8 cellular contexts compared by ENCODE assay signal in the genomic region with DNA sequence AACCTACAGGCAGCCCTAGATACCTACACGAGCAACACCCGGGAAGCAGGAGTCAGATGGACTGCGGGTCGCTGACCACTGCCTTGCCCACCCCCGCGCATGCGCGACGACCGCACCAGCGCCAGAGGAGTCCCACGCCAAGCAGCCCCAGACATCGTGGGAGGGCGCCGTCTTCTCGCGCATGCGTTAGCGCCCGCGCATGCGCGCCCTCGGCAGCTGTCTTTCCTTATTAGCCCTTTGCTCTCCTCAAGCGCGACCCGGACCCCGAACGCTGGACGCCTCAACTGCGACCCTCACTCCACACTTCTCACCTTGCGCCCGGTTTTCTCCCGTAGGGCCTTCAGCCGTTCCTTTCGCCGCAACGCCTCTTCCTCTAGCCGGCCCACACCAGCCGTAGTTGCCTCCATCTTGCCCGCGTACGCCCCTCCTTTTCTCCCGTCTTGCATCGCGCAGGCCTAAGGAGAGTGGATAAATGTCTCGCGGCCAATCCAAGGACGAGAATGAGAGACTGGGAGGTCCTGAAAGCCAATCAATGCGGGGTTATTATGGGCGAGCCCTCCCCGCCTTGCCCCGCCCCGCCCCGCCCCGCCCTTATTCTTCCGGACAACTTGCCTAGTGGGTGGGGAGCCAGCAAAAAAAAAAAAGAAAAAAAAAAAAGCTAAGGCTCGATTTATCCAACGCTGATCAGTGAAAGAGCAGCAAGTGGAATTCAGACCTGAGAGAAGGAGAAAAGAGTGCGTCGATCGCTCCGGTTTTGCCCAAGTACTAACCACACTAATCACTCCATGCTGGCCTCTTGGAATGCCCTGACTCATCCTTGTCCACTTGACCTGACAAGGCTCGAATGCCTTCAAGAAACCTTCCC. TPM values are rescaled to one million over a fixed set of nuclear protein-coding genes. Genes with fewer than 3 reads are reported as not detected.
A peak's percentile ranks its signal among the peaks of the same experiment; 100 is the strongest.
DNase-seq lines count a peak whose midpoint lies in the region; ATAC-seq, FAIRE-seq and TF ChIP-seq lines count a peak whose summit lies in the region.

A gene (minus strand): TSS at position 420 of the 865 bp plus-strand sequence. CDS start 13 bp downstream, at position 407.

- intact Hi-C loops in HepG2 (cut with micrococcal nuclease; ENCODE audit: unreplicated experiment) = loop anchor here (10.0 kb wide), 1 partner anchor 52 kb away; no protein-coding TSS in a partner anchor

- WGBS in HepG2 (ENCODE audit: low lambda C conversion rate) = 1% methylated on average over 49 of the region's 64 CpGs

- H3K4me2 ChIP-seq in BLaER1 (peak within 1 kb of the TSS; percentile 99), HepG2 (ENCODE audit: low read depth, low read length) (peak within 1 kb of the TSS; percentile 87)

- peak in 1 of 2 experiments; percentile 85; a peak in 2 of 4 replicates for TF ChIP-seq POLR2A in HepG2 (IDR thresholded peaks at IDR 0.05; ENCODE audit: insufficient read depth in 1 of 2, low read depth in 2 of 2, low read length in 2 of 2)

- peak within 1 kb of the TSS; percentile 81 for H3K4me3 ChIP-seq in BLaER1
- peak within 1 kb of the TSS; percentile 69 to 98 (median 79); a peak in 5 of 6 replicates for H3K4me3 ChIP-seq in HepG2 (replicated peaks in 1 of 3; ENCODE audit: insufficient read depth in 1 of 3, low read depth in 2 of 3, low read length in 3 of 3)

- no peak within 1 kb of the TSS for H2AFZ ChIP-seq in HepG2 (ENCODE audit: low read length)

- H3K36me3 ChIP-seq in BLaER1 = peaks cover 6% of the 10 kb centered on the region; the same call in 1 of the 2 replicates
- H3K36me3 ChIP-seq in HepG2 (replicated peaks in 1 of 2; ENCODE audit: control insufficient read depth in 1 of 2, insufficient read depth in 2 of 2, low read length in 2 of 2) = no peaks in the 10 kb centered on the region

- H4K20me1 ChIP-seq in BLaER1 (peaks cover 47% of the 10 kb centered on the region), HepG2 (ENCODE audit: insufficient read depth, low read length) (peaks cover 19% of the 10 kb centered on the region)

- TF ChIP-seq EP300 in HepG2 (IDR thresholded peaks at IDR 0.05; ENCODE audit: low read depth in 2 of 2, low read length in 2 of 2) = no peak
- TF ChIP-seq EP300 in HepG2 (CRISPR knock-in tag; IDR thresholded peaks at IDR 0.05; ENCODE audit: borderline replicate concordance) = peak; percentile 17; the same call in 1 of the 2 replicates

- DNase-seq in NCI-H748 treated with DMSO at 0.1 percent for 48 hours (lab: John Stamatoyannopoulos, UW) = peak; percentile 85
- peak; percentile 89 to 91 for DNase-seq in activated CD4-positive, alpha-beta T cell treated with anti-CD3 and anti-CD28 coated beads, Interleukin-2, amount 50 U/mL, for 4 hours
- DNase-seq in dermis microvascular lymphatic vessel endothelial cell (ENCODE audit: low read depth in 2 of 2) = peak; percentile 97 to 99
- peak; percentile 98 for DNase-seq in HepG2 (ENCODE audit: low spot score)
- peak; percentile 86 for DNase-seq in stimulated activated CD4-positive, alpha-beta T cell treated with anti-CD3 and anti-CD28 coated beads, Interleukin-4, amount 100 ng/mL, for 1 hour

- TF ChIP-seq RAD21 in HepG2 (CRISPR knock-in tag; IDR thresholded peaks at IDR 0.05) = no peak

- in situ Hi-C loops in HepG2 (cut with HindIII; ENCODE audit: extremely low pct_ligation_motif_present, low pct_unique_long_range_greater_than_20kb) = no loop called here

- no peaks in the 10 kb centered on the region for H3K27me3 ChIP-seq in BLaER1
- H3K27me3 ChIP-seq in HepG2 (ENCODE audit: control insufficient read depth in 1 of 2, insufficient read depth in 2 of 2, low read length in 2 of 2) = no peaks in the 10 kb centered on the region; a peak in 1 of 5 replicates

- POLR2A ChIA-PET in HepG2 (lab: Yijun Ruan, JAX) = interaction anchor here (0.6 to 3.9 kb wide), 13 partner anchors 8 to 128 kb away, joined by 3 to 34 read pairs (median 6); no protein-coding TSS in a partner anchor

- peaks cover 83% of the 10 kb centered on the region for H3K4me1 ChIP-seq in BLaER1
- peaks cover 70% of the 10 kb centered on the region for H3K4me1 ChIP-seq in HepG2 (ENCODE audit: insufficient read depth, low read length)

- H3K79me2 ChIP-seq in HepG2 (ENCODE audit: insufficient read depth, low read length) = peaks cover 50% of the 10 kb centered on the region

- no TSS peak for BruUV-seq in HepG2 (replicated peaks; lab: Mats Ljungman, UMichigan)

- no peaks in the 10 kb centered on the region for H3K9me3 ChIP-seq in BLaER1
- no peaks in the 10 kb centered on the region for H3K9me3 ChIP-seq in HepG2 (ENCODE audit: low read length)

- H3K9ac ChIP-seq in BLaER1 = peak within 1 kb of the TSS; percentile 96
- peak within 1 kb of the TSS; percentile 93 for H3K9ac ChIP-seq in HepG2 (ENCODE audit: insufficient read depth, low read depth, low read length)

- H3K27ac ChIP-seq in BLaER1 = peak within 1 kb of the TSS; percentile 97
- H3K27ac ChIP-seq in HepG2 (ENCODE audit: extremely low read length, insufficient read depth, low read length) = peak within 1 kb of the TSS; percentile 97

- peak; percentile 64 for ATAC-seq in GM19351 (IDR thresholded peaks at IDR 0.05; ENCODE audit: unreplicated experiment)
- peak; percentile 68 for ATAC-seq in HG03521 (IDR thresholded peaks at IDR 0.05; ENCODE audit: unreplicated experiment)
- ATAC-seq in HepG2 = peak; percentile 79

- CTCF ChIA-PET in HepG2 (lab: Yijun Ruan, JAX; ENCODE audit: low intra/inter-chr PET ratio, low total read pairs) = no interaction called here

- no peak for TF ChIP-seq CTCF in HepG2 (CRISPR knock-in tag; IDR thresholded peaks at IDR 0.05)

- FAIRE-seq in HepG2 (lab: Jason Lieb, UNC) = peak; percentile 86

TF ChIP-seq in HepG2, 621 proteins besides CTCF, POLR2A, EP300 and RAD21 (continues in another document):
- TF ChIP-seq, protein P1, sequence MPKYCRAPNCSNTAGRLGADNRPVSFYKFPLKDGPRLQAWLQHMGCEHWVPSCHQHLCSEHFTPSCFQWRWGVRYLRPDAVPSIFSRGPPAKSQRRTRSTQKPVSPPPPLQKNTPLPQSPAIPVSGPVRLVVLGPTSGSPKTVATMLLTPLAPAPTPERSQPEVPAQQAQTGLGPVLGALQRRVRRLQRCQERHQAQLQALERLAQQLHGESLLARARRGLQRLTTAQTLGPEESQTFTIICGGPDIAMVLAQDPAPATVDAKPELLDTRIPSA (CRISPR knock-in tag; IDR thresholded peaks at IDR 0.05; ENCODE audit: borderline replicate concordance) = peak; percentile 78; the same call in 1 of the 2 replicates
- TF ChIP-seq ZNF335 (CRISPR knock-in tag; IDR thresholded peaks at IDR 0.05) (no peak), ARNTL (CRISPR knock-in tag; IDR thresholded peaks at IDR 0.05) (peak; percentile 45; the same call in 1 of the 2 replicates), ZNF615 (CRISPR knock-in tag; IDR thresholded peaks at IDR 0.05; ENCODE audit: borderline replicate concordance) (no peak), SUZ12 (IDR thresholded peaks at IDR 0.05; ENCODE audit: low read depth, low read length) (peak; percentile 24; the same call in 1 of the 2 replicates), ZNF75D (CRISPR knock-in tag; IDR thresholded peaks at IDR 0.05; ENCODE audit: borderline replicate concordance) (no peak), AGO2 (optimal IDR thresholded peaks at IDR 0.05; ENCODE audit: low read depth, low read length) (peak; percentile 88), ZNF572 (CRISPR knock-in tag; IDR thresholded peaks at IDR 0.05) (0 out of 2 replicates have a peak, but pooled peaks have one; percentile 21), MTF2 (CRISPR knock-in tag; IDR thresholded peaks at IDR 0.05; ENCODE audit: borderline replicate concordance) (no peak), PHF21A (CRISPR knock-in tag; IDR thresholded peaks at IDR 0.05) (peak; percentile 69; the same call in 1 of the 2 replicates)
- TF ChIP-seq, protein P2, sequence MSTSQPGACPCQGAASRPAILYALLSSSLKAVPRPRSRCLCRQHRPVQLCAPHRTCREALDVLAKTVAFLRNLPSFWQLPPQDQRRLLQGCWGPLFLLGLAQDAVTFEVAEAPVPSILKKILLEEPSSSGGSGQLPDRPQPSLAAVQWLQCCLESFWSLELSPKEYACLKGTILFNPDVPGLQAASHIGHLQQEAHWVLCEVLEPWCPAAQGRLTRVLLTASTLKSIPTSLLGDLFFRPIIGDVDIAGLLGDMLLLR (CRISPR knock-in tag; IDR thresholded peaks at IDR 0.05) = peak; percentile 77; the same call in 1 of the 2 replicates

RNA-seq across cellular contexts. Expression of the gene that starts here (rescaled TPM):
- total RNA-seq in dermis microvascular lymphatic vessel endothelial cell (20.1 and 25.2 TPM in 2 replicates), HepG2 (2016; rRNA removed; fragmentation: Illumina TruSeq; extraction: Trizol) (49.5 and 55.2 TPM in 2 replicates)
- 28.7 and 32.4 TPM in 2 replicates for total RNA-seq in HepG2 (2016; cell fraction: cytosol; rRNA removed; fragmentation: Illumina TruSeq; extraction: Trizol; ENCODE audit: low read depth)
- total RNA-seq in HepG2 (2016; cell fraction: insoluble cytoplasmic fraction; rRNA removed; fragmentation: Illumina TruSeq; extraction: Trizol) = 52.2 and 56.9 TPM in 2 replicates
- total RNA-seq in HepG2 (2016; cell fraction: membrane; rRNA removed; fragmentation: Illumina TruSeq; extraction: Trizol) = 27.1 and 29.7 TPM in 2 replicates
- total RNA-seq in HepG2 (2016; cell fraction: nucleus; rRNA removed; fragmentation: Illumina TruSeq; extraction: Trizol) = 28.6 and 32.0 TPM in 2 replicates
- 28.9 and 30.1 TPM in 2 replicates for polyA plus RNA-seq in HepG2 (2011; rRNA removed)
- 32.7 and 35.6 TPM in 2 replicates for polyA plus RNA-seq in HepG2 (2011; cell fraction: cytosol; rRNA removed)
- 40.0 and 40.6 TPM in 2 replicates for polyA plus RNA-seq in HepG2 (2011; cell fraction: nucleus; rRNA removed)
- 26.3 and 31.7 TPM in 2 replicates for polyA plus RNA-seq in HepG2 (2012)
- 14.7 and 15.4 TPM in 2 replicates for polyA plus RNA-seq in HepG2 (2016; cell fraction: cytosol; fragmentation: Illumina TruSeq; extraction: Trizol; ENCODE audit: low read depth)
- polyA plus RNA-seq in HepG2 (2016; cell fraction: insoluble cytoplasmic fraction; fragmentation: Illumina TruSeq; extraction: Trizol; ENCODE audit: low read depth) = 73.4 and 79.9 TPM in 2 replicates
- 18.7 and 18.8 TPM in 2 replicates for polyA plus RNA-seq in HepG2 (2016; cell fraction: membrane; fragmentation: Illumina TruSeq; extraction: Trizol; ENCODE audit: low read depth)
- 55.2 TPM in 2 replicates for polyA plus RNA-seq in HepG2 (2016; cell fraction: nucleus; fragmentation: Illumina TruSeq; extraction: Trizol; ENCODE audit: insufficient read depth, low read depth)
- polyA minus RNA-seq in HepG2 (2011; rRNA and poly(A)+ RNA removed; ENCODE audit: low replicate concordance) = 53.2 and 59.2 TPM in 2 replicates
- 9.3 and 12.2 TPM in 2 replicates for polyA minus RNA-seq in HepG2 (2011; cell fraction: cytosol; rRNA and poly(A)+ RNA removed)
- polyA minus RNA-seq in HepG2 (2011; cell fraction: nucleus; rRNA and poly(A)+ RNA removed) = 41.3 and 55.9 TPM in 2 replicates

Comparison
In these comparisons a context has a peak if more than half of its experiments do, and no peak if none do; other contexts are left out.
1. Peak in every context shown above with its lines: DNase-seq, ATAC-seq, H3K4me3 ChIP-seq and H3K27ac ChIP-seq.